ENCODE assay signal across 8 cellular contexts in the genomic region with DNA sequence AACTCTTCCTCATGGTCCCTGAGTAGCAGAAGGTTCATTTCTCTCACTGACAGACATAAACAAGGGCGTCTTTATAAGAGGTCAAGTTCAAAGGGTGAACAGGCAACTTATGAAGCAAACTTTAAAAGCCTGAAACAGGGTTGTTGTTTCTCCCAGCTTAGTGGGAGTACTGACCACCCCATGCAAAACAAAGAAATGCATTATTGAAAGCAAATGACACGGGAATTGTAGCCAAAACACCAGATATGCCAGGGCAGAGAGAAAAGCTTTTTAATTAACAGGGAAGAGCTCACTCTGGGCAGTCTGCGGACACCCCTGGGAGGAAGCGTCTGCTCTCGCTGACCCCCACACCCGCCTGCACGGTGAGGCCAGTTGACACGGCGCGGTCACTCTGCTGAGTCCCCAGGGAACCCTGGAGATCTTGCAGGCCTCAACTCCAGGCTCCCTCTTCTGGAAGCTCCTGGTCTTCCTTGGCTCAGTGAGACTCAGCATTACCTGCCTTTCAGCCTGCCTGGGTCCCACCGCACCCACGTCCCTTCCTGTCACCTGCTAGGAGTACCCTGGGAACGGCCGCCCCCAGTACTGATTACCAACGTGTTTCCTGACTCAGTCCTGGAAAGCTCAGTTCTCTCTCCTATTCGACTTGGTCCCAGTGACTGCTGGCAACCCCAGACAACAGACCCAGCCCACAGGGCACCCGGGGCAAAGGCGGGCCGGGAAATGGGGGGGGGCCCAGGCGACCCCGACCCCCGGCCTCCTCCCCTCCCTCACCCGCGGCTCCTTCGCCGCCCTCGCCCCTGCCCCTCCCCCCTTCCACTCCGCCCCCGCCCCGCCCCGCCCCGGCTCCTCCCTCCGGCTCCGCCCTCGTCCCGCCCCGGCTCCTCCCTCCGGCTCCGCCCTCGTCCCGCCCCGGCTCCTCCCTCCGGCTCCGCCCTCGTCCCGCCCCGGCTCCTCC. TPM values are rescaled to one million over a fixed set of nuclear protein-coding genes. Genes with fewer than 3 reads are reported as not detected.
DNase-seq lines count a peak whose midpoint lies in the region; ATAC-seq and TF ChIP-seq lines count a peak whose summit lies in the region.

No MANE protein-coding gene starts in this region.

- H2AK5ac ChIP-seq in mesenchymal stem cell (ENCODE audit: low read length, severe bottlenecking) = no peak overlapping the region

- CTCF ChIA-PET in activated CD4-positive, alpha-beta T cell treated with anti-CD3 and anti-CD28 coated beads for 36 hours (lab: Charles Lee) = interaction anchor here (0.7 to 1.5 kb wide), 4 partner anchors 37 to 152 kb away, joined by 3 to 4 read pairs (median 3); no protein-coding TSS in a partner anchor
- CTCF ChIA-PET in WTC11 (lab: Charles Lee) = interaction anchor here (0.5 to 2.1 kb wide), 16 partner anchors 9 to 729 kb away, joined by 3 to 13 read pairs (median 4); partner anchors contain the start of genes LRRC3 and PFKL

- H3K14ac ChIP-seq in mesenchymal stem cell (ENCODE audit: low read length in 2 of 2) = peak overlapping the region in 1 of 2 experiments; percentile 31

- H3K4me1 ChIP-seq in mesenchymal stem cell (ENCODE audit: control insufficient read depth, insufficient read depth, low read depth, low read length) (peaks cover 4% of the 10 kb centered on the region), thymus (ENCODE audit: control insufficient read depth, insufficient read depth, low read length) (peaks cover 5% of the 10 kb centered on the region)

- peak overlapping the region; percentile 79 for H3K9ac ChIP-seq in mesenchymal stem cell (ENCODE audit: low read length)

- H3K36me3 ChIP-seq in mesenchymal stem cell (ENCODE audit: control insufficient read depth in 1 of 2, insufficient read depth in 2 of 2, low read depth in 1 of 2, low read length in 2 of 2) = peaks cover 22 to 24% of the 10 kb centered on the region in 2 experiments
- H3K36me3 ChIP-seq in thymus (ENCODE audit: control insufficient read depth, insufficient read depth) = peaks cover 28% of the 10 kb centered on the region

- H3K4me3 Mint-ChIP-seq in activated CD4-positive, alpha-beta T cell treated with anti-CD3 and anti-CD28 coated beads for 36 hours = peak overlapping the region; percentile 13
- peak overlapping the region; percentile 64 for H3K4me3 Mint-ChIP-seq in WTC11

- peak overlapping the region; percentile 90 for H3K4me2 ChIP-seq in mesenchymal stem cell (ENCODE audit: low read length, poor library complexity, severe bottlenecking)

- POLR2A ChIA-PET in activated CD4-positive, alpha-beta T cell treated with anti-CD3 and anti-CD28 coated beads for 36 hours (lab: Charles Lee) = interaction anchor here (0.7 kb wide), 1 partner anchor 10 kb away, joined by 3 read pairs; no protein-coding TSS in a partner anchor
- POLR2A ChIA-PET in WTC11 (lab: Charles Lee) = interaction anchor here (0.5 to 1.6 kb wide), 2 partner anchors 22 to 117 kb away, joined by 3 to 4 read pairs; partner anchors contain the start of gene LRRC3

- H3K27me3 Mint-ChIP-seq in activated CD4-positive, alpha-beta T cell treated with anti-CD3 and anti-CD28 coated beads for 36 hours = no peaks in the 10 kb centered on the region
- H3K27me3 Mint-ChIP-seq in WTC11 (ENCODE audit: low read depth) = no peaks in the 10 kb centered on the region

- no peaks in the 10 kb centered on the region for H3K9me3 Mint-ChIP-seq in activated CD4-positive, alpha-beta T cell treated with anti-CD3 and anti-CD28 coated beads for 36 hours (ENCODE audit: low read depth)
- no peaks in the 10 kb centered on the region for H3K9me3 Mint-ChIP-seq in WTC11

- peaks cover 2% of the 10 kb centered on the region for H3K36me3 Mint-ChIP-seq in activated CD4-positive, alpha-beta T cell treated with anti-CD3 and anti-CD28 coated beads for 36 hours (ENCODE audit: low read depth)
- H3K36me3 Mint-ChIP-seq in WTC11 = no peaks in the 10 kb centered on the region

- intact Hi-C loops in activated CD4-positive, alpha-beta T cell treated with anti-CD3 and anti-CD28 coated beads for 36 hours (cut with DNase I, micrococcal nuclease) = loop anchor here (2.0 to 10.0 kb wide), 6 partner anchors 141 to 1889 kb away; partner anchors contain the start of genes PKNOX1 (in 2 of the 2) and LSS (in 1 of the 2)

- H2AFZ ChIP-seq in mesenchymal stem cell (ENCODE audit: low read depth, low read length) = peak overlapping the region; percentile 92

- H3K27ac Mint-ChIP-seq in activated CD4-positive, alpha-beta T cell treated with anti-CD3 and anti-CD28 coated beads for 36 hours = no peak overlapping the region
- H3K27ac Mint-ChIP-seq in WTC11 = peak overlapping the region; percentile 45; the same call in 1 of the 2 replicates

- peak overlapping the region; percentile 3 for H4K8ac ChIP-seq in mesenchymal stem cell (ENCODE audit: low read length)

- TF ChIP-seq CTCF in WTC11 (IDR thresholded peaks at IDR 0.05) = no peak

- no peak overlapping the region for H4K91ac ChIP-seq in mesenchymal stem cell (ENCODE audit: low read length)

- H2BK12ac ChIP-seq in mesenchymal stem cell (ENCODE audit: low read length in 2 of 2) = peak overlapping the region in 1 of 2 experiments; percentile 93

- peak; percentile 64 for DNase-seq in activated CD4-positive, alpha-beta T cell treated with anti-CD3 and anti-CD28 coated beads for 36 hours
- DNase-seq in activated CD4-positive, alpha-beta T cell treated with anti-CD3 and anti-CD28 coated beads, Interleukin-2, amount 50 U/mL, for 1 hour = no peak
- DNase-seq in NCI-H1417 (lab: John Stamatoyannopoulos, UW) (peak; percentile 60 to 87 (median 75)), WTC11 (ENCODE audit: low spot score) (peak; percentile 66), epidermal melanocyte (ENCODE audit: insufficient read length, low spot score) (peak; percentile 91), mesenchymal stem cell (peak; percentile 78)

- H2BK15ac ChIP-seq in mesenchymal stem cell (ENCODE audit: low read depth, poor library complexity, severe bottlenecking) = no peak overlapping the region

- whole genome bisulfite sequencing in mesenchymal stem cell = 11% methylated on average over 15 of the region's 47 CpGs
- WGBS in thymus = 22% methylated on average over 40 of the region's 47 CpGs

- peaks cover 4% of the 10 kb centered on the region for H3K79me1 ChIP-seq in mesenchymal stem cell (replicated peaks; ENCODE audit: low read length, poor library complexity, severe bottlenecking)

- H3K27me3 ChIP-seq in mesenchymal stem cell (ENCODE audit: control insufficient read depth in 1 of 2, insufficient read depth in 1 of 2, low read length in 2 of 2) (no peaks in the 10 kb centered on the region), thymus (ENCODE audit: control insufficient read depth, insufficient read depth) (no peaks in the 10 kb centered on the region)

- H3K4me3 ChIP-seq in mesenchymal stem cell (ENCODE audit: insufficient read depth in 1 of 2, low read depth in 1 of 2, low read length in 2 of 2) (peak overlapping the region; percentile 62 to 80), thymus (ENCODE audit: low read length) (peak overlapping the region; percentile 29)

- H2BK5ac ChIP-seq in mesenchymal stem cell (ENCODE audit: low read depth, low read length, poor library complexity, severe bottlenecking) = no peak overlapping the region

- H3K9me3 ChIP-seq in mesenchymal stem cell (ENCODE audit: control insufficient read depth, low read length) (no peaks in the 10 kb centered on the region), thymus (ENCODE audit: control insufficient read depth) (no peaks in the 10 kb centered on the region)

- peak overlapping the region in 1 of 2 experiments; percentile 92 for H3K18ac ChIP-seq in mesenchymal stem cell (ENCODE audit: low read depth in 1 of 2, low read length in 2 of 2)

- H3K4me1 Mint-ChIP-seq in activated CD4-positive, alpha-beta T cell treated with anti-CD3 and anti-CD28 coated beads for 36 hours = peaks cover 18% of the 10 kb centered on the region
- peaks cover 38% of the 10 kb centered on the region for H3K4me1 Mint-ChIP-seq in WTC11

- peak overlapping the region in 1 of 2 experiments; percentile 66 for H3K4ac ChIP-seq in mesenchymal stem cell (ENCODE audit: low read depth in 1 of 2, low read length in 2 of 2)

- H3K27ac ChIP-seq in mesenchymal stem cell (ENCODE audit: low read length, poor library complexity, severe bottlenecking) (no peak overlapping the region), thymus (ENCODE audit: low read depth) (peak overlapping the region; percentile 76)

- no peak overlapping the region for H2BK120ac ChIP-seq in mesenchymal stem cell (ENCODE audit: low read depth, low read length)

- no peak overlapping the region for H3K23ac ChIP-seq in mesenchymal stem cell (ENCODE audit: low read length in 2 of 2)

- peak; percentile 13 for ATAC-seq in activated CD4-positive, alpha-beta T cell treated with anti-CD3 and anti-CD28 coated beads for 36 hours
- peak; percentile 43 for ATAC-seq in WTC11
- no peak for ATAC-seq in GM19463 (IDR thresholded peaks at IDR 0.05; ENCODE audit: unreplicated experiment)

TF ChIP-seq in WTC11, 78 proteins besides CTCF, POLR2A, EP300 and RAD21 (continues in another document):
- TF ChIP-seq TP53 (CRISPR knock-in tag; IDR thresholded peaks at IDR 0.05) (no peak), ZNF671 (CRISPR knock-in tag; IDR thresholded peaks at IDR 0.05) (no peak), JAZF1 (CRISPR knock-in tag; IDR thresholded peaks at IDR 0.05) (no peak)
- TF ChIP-seq, protein P1, sequence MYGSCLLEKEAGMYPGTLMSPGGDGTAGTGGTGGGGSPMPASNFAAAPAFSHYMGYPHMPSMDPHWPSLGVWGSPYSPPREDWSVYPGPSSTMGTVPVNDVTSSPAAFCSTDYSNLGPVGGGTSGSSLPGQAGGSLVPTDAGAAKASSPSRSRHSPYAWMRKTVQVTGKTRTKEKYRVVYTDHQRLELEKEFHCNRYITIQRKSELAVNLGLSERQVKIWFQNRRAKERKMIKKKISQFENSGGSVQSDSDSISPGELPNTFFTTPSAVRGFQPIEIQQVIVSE (CRISPR knock-in tag; IDR thresholded peaks at IDR 0.05; ENCODE audit: borderline replicate concordance) = no peak

RNA-seq across cellular contexts. Expression of gene CFAP410, which starts 1.0 kb away (rescaled TPM):
- 10 to 100 TPM in 1 of 2 experiments, 1 to 10 TPM in 1; 7.3 to 11.4 TPM for total RNA-seq in activated CD4-positive, alpha-beta T cell treated with anti-CD3 and anti-CD28 coated beads for 36 hours
- total RNA-seq in WTC11 (2021) = 14.0 to 19.3 TPM (median 15.8 TPM) in 3 replicates
- 10.7 TPM for polyA plus RNA-seq in mesenchymal stem cell (2013, experiment 1 of 2)
- polyA plus RNA-seq in mesenchymal stem cell (2013, experiment 2 of 2) = 9.1 TPM
- polyA plus RNA-seq in thymus = 62.5 TPM

RNA-seq across cellular contexts. Expression of gene TRPM2, which starts 15.2 kb away (rescaled TPM):
- 1 to 10 TPM; 1.5 to 1.7 TPM for total RNA-seq in activated CD4-positive, alpha-beta T cell treated with anti-CD3 and anti-CD28 coated beads for 36 hours
- 0.64 to 1.4 TPM (median 0.92 TPM) in 3 replicates for total RNA-seq in WTC11 (2021)
- polyA plus RNA-seq in mesenchymal stem cell (2013, experiment 1 of 2) = 0.21 TPM
- polyA plus RNA-seq in mesenchymal stem cell (2013, experiment 2 of 2) = 0.23 TPM
- 9.4 TPM for polyA plus RNA-seq in thymus

RNA-seq across cellular contexts. Expression of gene PFKL, which starts 38.4 kb away (rescaled TPM):
- total RNA-seq in activated CD4-positive, alpha-beta T cell treated with anti-CD3 and anti-CD28 coated beads for 36 hours = 100 to 1,000 TPM; 167 to 202 TPM
- total RNA-seq in WTC11 (2021) = 134 to 151 TPM (median 143 TPM) in 3 replicates
- polyA plus RNA-seq in mesenchymal stem cell (2013, experiment 1 of 2) = 61.3 TPM
- 59.9 TPM for polyA plus RNA-seq in mesenchymal stem cell (2013, experiment 2 of 2)
- polyA plus RNA-seq in thymus = 82.7 TPM

RNA-seq across cellular contexts. Expression of gene AIRE, which starts 52.5 kb away (rescaled TPM):
- total RNA-seq in activated CD4-positive, alpha-beta T cell treated with anti-CD3 and anti-CD28 coated beads for 36 hours = not detected
- total RNA-seq in WTC11 (2021) = 0.05 to 0.09 TPM in 2 of 3 replicates, not detected in the other
- 0.03 TPM for polyA plus RNA-seq in mesenchymal stem cell (2013, experiment 1 of 2)
- 0.05 TPM for polyA plus RNA-seq in mesenchymal stem cell (2013, experiment 2 of 2)
- 52.2 TPM for polyA plus RNA-seq in thymus
